In the genomic region with DNA sequence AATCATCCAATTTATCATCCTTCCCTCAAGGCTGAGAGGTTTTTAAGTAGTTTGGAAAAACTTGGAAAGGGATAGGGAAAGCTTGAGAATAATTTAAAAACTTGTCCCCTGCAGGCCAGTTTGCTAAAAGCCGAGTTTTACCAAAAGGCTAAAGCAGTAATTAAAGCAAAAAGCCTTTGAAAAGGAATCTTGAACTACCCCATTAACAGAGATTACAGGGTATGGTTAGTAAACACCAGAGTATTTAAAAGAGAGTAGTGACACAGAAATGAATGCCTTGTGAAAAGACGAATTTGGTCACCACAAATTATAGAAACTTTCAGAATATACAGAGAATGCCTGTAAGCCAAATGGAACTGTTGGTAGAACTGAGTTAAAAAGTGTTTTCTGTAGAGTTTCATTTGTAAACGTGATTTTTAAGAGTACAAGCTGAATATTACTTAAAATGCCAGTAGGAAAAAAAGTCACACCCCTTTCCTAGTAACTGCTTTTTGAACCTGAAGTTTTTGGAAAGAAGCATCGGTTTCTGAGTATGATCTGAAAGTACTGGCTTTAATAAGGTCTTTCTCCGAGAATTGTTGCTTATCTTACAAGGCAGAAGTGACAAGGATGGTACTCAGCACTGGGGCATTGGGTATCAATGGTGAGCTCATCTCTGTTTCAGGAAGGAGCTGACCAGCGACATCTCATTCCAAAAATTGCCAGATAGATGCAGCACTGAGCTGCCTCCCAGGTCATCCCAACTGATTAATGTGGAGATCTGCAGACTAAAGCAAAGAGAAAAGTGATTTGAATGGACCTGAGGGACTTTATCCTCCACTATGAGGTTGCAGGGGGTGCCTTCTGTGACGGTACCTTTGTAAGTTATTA, we compare ENCODE assay signal across 20 cellular contexts.
A peak's percentile ranks its signal among the peaks of the same experiment; 100 is the strongest.
DNase-seq lines count a peak whose midpoint lies in the region; ATAC-seq, FAIRE-seq and TF ChIP-seq lines count a peak whose summit lies in the region.
"Had no signal": no experiment of that assay in that cellular context is flagged by ENCODE, and none has a peak within 500 bp of the region (broad histone marks: within the 10 kb centered on the region; RNA-seq: fewer than 3 reads in every experiment).

No MANE protein-coding gene starts in this region.

- no peak for TF ChIP-seq CTCF in GM23338 (conservative IDR thresholded peaks at IDR 0.05; ENCODE audit: low read depth in 2 of 2)
- TF ChIP-seq CTCF in keratinocyte (optimal IDR thresholded peaks at IDR 0.05 in 1 of 3, IDR thresholded peaks at IDR 0.05 in 1 of 3, conservative IDR thresholded peaks at IDR 0.05 in 1 of 3; ENCODE audit: extremely low read depth in 1 of 3, insufficient read depth in 2 of 3, low read length in 3 of 3): no peak
- no peak for TF ChIP-seq CTCF in type B pancreatic cell (conservative IDR thresholded peaks at IDR 0.05)

- H3K27me3 Mint-ChIP-seq in GM23338 (ENCODE audit: insufficient read depth, low read depth, poor library complexity) (peaks cover 2% of the 10 kb centered on the region), type B pancreatic cell (no peaks in the 10 kb centered on the region)
- H3K27me3 Mint-ChIP-seq in activated naive CD4-positive, alpha-beta T cell treated with anti-CD3 and anti-CD28 coated beads for 36 hours (ENCODE audit: low read depth): peaks cover 20% of the 10 kb centered on the region

- H2AFZ ChIP-seq in GM23338 (no peak overlapping the region), keratinocyte (ENCODE audit: control insufficient read depth, low read length) (no peak overlapping the region)

- H3K4me1 Mint-ChIP-seq in GM23338 (peaks cover 61% of the 10 kb centered on the region), type B pancreatic cell (ENCODE audit: unreplicated experiment) (peaks cover 37% of the 10 kb centered on the region)
- H3K4me1 Mint-ChIP-seq in activated naive CD4-positive, alpha-beta T cell treated with anti-CD3 and anti-CD28 coated beads for 36 hours (ENCODE audit: low read depth): peaks cover 41% of the 10 kb centered on the region
- H3K4me1 Mint-ChIP-seq: CD8-positive, alpha-beta memory T cell had no signal

- H3K4me3 Mint-ChIP-seq in GM23338 (no peak overlapping the region), type B pancreatic cell (peak overlapping the region; percentile 26)
- H3K4me3 Mint-ChIP-seq in activated naive CD4-positive, alpha-beta T cell treated with anti-CD3 and anti-CD28 coated beads for 36 hours: no peak overlapping the region
- H3K4me3 Mint-ChIP-seq: CD8-positive, alpha-beta memory T cell had no signal

- H3K4me3 ChIP-seq in GM23338: no peak overlapping the region
- no peak overlapping the region for H3K4me3 ChIP-seq in keratinocyte (ENCODE audit: control insufficient read depth in 2 of 3, extremely low read depth in 1 of 3, insufficient read depth in 2 of 3, low read depth in 1 of 3, low read length in 3 of 3)
- H3K4me3 ChIP-seq: mucosa of descending colon, pancreas, transverse colon had no signal

- H3K79me2 ChIP-seq in GM23338 (replicated peaks; ENCODE audit: insufficient read depth): peaks cover 91% of the 10 kb centered on the region
- H3K79me2 ChIP-seq in keratinocyte (ENCODE audit: control insufficient read depth, insufficient read depth, low read length): peaks cover 81% of the 10 kb centered on the region

- dilution Hi-C loops in keratinocyte (cut with MboI; ENCODE audit: extremely low pct_ligation_motif_present, low sequenced_read_pairs): no loop called here

- CTCF ChIA-PET in activated naive CD4-positive, alpha-beta T cell treated with anti-CD3 and anti-CD28 coated beads for 36 hours (lab: Charles Lee): interaction anchor here (1.1 kb wide), 1 partner anchor 244 kb away, joined by 3 read pairs; no protein-coding TSS in a partner anchor

- H3K9me2 ChIP-seq in GM23338 (ENCODE audit: insufficient read depth): no peaks in the 10 kb centered on the region

- no peaks in the 10 kb centered on the region for H3K36me3 Mint-ChIP-seq in GM23338 (ENCODE audit: low read depth)
- peaks cover 10% of the 10 kb centered on the region for H3K36me3 Mint-ChIP-seq in type B pancreatic cell
- no peaks in the 10 kb centered on the region for H3K36me3 Mint-ChIP-seq in activated naive CD4-positive, alpha-beta T cell treated with anti-CD3 and anti-CD28 coated beads for 36 hours (ENCODE audit: low read depth)
- H3K36me3 Mint-ChIP-seq: CD8-positive, alpha-beta memory T cell had no signal

- H4K20me1 ChIP-seq in GM23338 (replicated peaks; ENCODE audit: insufficient read depth): peaks cover 8% of the 10 kb centered on the region; the same call in 1 of the 2 replicates
- H4K20me1 ChIP-seq in keratinocyte (ENCODE audit: control insufficient read depth, extremely low read depth, insufficient read depth, low read length): no peaks in the 10 kb centered on the region

- FAIRE-seq in keratinocyte (lab: Jason Lieb, UNC): no peak
- FAIRE-seq: H54, pancreas had no signal

- H3K4me2 ChIP-seq in GM23338: no peak overlapping the region
- peak overlapping the region; percentile 53 for H3K4me2 ChIP-seq in keratinocyte (ENCODE audit: control insufficient read depth, extremely low read depth, insufficient read depth, low read depth, low read length)

- no peaks in the 10 kb centered on the region for H3K9me3 ChIP-seq in keratinocyte (ENCODE audit: control insufficient read depth, low read depth, low read length)
- H3K9me3 ChIP-seq: mucosa of descending colon, pancreas, transverse colon had no signal

- ATAC-seq in GM23338 (peak; percentile 52), SK-N-SH treated with all-trans-retinoic acid at 6 μM for 48 hours (peak; percentile 63)
- ATAC-seq: mucosa of descending colon had no signal

- no peaks in the 10 kb centered on the region for H3F3A ChIP-seq in GM23338 (replicated peaks; ENCODE audit: low read depth)

- H3K4me1 ChIP-seq in GM23338 (ENCODE audit: insufficient read depth) (peaks cover 40% of the 10 kb centered on the region), keratinocyte (ENCODE audit: control insufficient read depth, extremely low read depth, insufficient read depth, low read length) (peaks cover 48% of the 10 kb centered on the region)

- H3K27ac ChIP-seq in GM23338 (ENCODE audit: low read depth) (no peak overlapping the region), keratinocyte (ENCODE audit: control insufficient read depth, insufficient read depth, low read length) (peak overlapping the region; percentile 94)
- H3K27ac ChIP-seq: VCaP had no signal

- peaks cover 4% of the 10 kb centered on the region for H3K9me1 ChIP-seq in keratinocyte (ENCODE audit: control insufficient read depth, extremely low read depth, insufficient read depth, low read length)

- H3K36me3 ChIP-seq in GM23338 (ENCODE audit: insufficient read depth): no peaks in the 10 kb centered on the region; the same call in 1 of the 2 replicates
- H3K36me3 ChIP-seq in keratinocyte (ENCODE audit: control insufficient read depth in 2 of 2, extremely low read depth in 1 of 2, insufficient read depth in 2 of 2, low read length in 2 of 2): peaks cover 0 to 4% of the 10 kb centered on the region in 2 experiments
- H3K36me3 ChIP-seq: pancreas, transverse colon had no signal

- intact Hi-C loops in activated naive CD4-positive, alpha-beta T cell treated with anti-CD3 and anti-CD28 coated beads for 36 hours (cut with micrococcal nuclease): loop anchor here (2.0 to 10.0 kb wide), 5 partner anchors 49 to 595 kb away; partner anchors contain the start of genes ARL5A, ARL6IP6 and PRPF40A

- H3K27ac Mint-ChIP-seq in GM23338 (peak overlapping the region; percentile 58; the same call in 1 of the 2 replicates), type B pancreatic cell (peak overlapping the region; percentile 57)
- no peak overlapping the region for H3K27ac Mint-ChIP-seq in activated naive CD4-positive, alpha-beta T cell treated with anti-CD3 and anti-CD28 coated beads for 36 hours

- H3K9me3 Mint-ChIP-seq in GM23338 (no peaks in the 10 kb centered on the region), type B pancreatic cell (peaks cover 2% of the 10 kb centered on the region)
- no peaks in the 10 kb centered on the region for H3K9me3 Mint-ChIP-seq in activated naive CD4-positive, alpha-beta T cell treated with anti-CD3 and anti-CD28 coated beads for 36 hours
- H3K9me3 Mint-ChIP-seq: brain had no signal

- DNase-seq in GM23338 (ENCODE audit: low spot score) (no peak), keratinocyte (ENCODE audit: low read depth, low spot score) (no peak), type B pancreatic cell (ENCODE audit: extremely low spot score, unreplicated experiment) (no peak), dermis blood vessel endothelial cell (no peak), NCI-H146 (lab: John Stamatoyannopoulos, UW) (no peak)
- no peak for DNase-seq in activated naive CD4-positive, alpha-beta T cell treated with anti-CD3 and anti-CD28 coated beads for 36 hours
- DNase-seq: activated naive CD4-positive, alpha-beta T cell; CD8-positive, alpha-beta memory T cell; effector CD4-positive, alpha-beta T cell; Karpas-422; mucosa of descending colon; NCI-H187; NCI-H526; pancreas; SHP77 treated with DMSO at 0.1 percent for 48 hours; transverse colon had no signal

- H3K27me3 ChIP-seq in GM23338 (ENCODE audit: insufficient read depth) (no peaks in the 10 kb centered on the region), keratinocyte (ENCODE audit: control insufficient read depth, extremely low read depth, insufficient read depth, low read length) (no peaks in the 10 kb centered on the region)
- H3K27me3 ChIP-seq: pancreas, transverse colon had no signal

- no peak overlapping the region for H3K9ac ChIP-seq in keratinocyte (ENCODE audit: control insufficient read depth, extremely low read depth, insufficient read depth, low read length)

TF ChIP-seq in GM23338, 12 proteins besides CTCF, POLR2A, EP300 and RAD21 (continues in another document):
- TF ChIP-seq ZNF331 (CRISPR knock-in tag; IDR thresholded peaks at IDR 0.05; ENCODE audit: low read depth) (no peak), ZNF114 (CRISPR knock-in tag; IDR thresholded peaks at IDR 0.05) (no peak)

TF ChIP-seq in SK-N-SH treated with all-trans-retinoic acid at 6 μM for 48 hours, 23 proteins besides CTCF, POLR2A, EP300 and RAD21 (continues in another document):
- TF ChIP-seq RARB (CRISPR knock-in tag; IDR thresholded peaks at IDR 0.05) (no peak), ZC3H10 (CRISPR knock-in tag; IDR thresholded peaks at IDR 0.05) (no peak), ISL1 (CRISPR knock-in tag; IDR thresholded peaks at IDR 0.05) (0 out of 2 replicates have a peak, but pooled peaks have one; percentile 6)
